In genomic region chr1:1687846-1688245, GRCh38 we compare ENCODE assay signal across 1 cellular context.
TF ChIP-seq lines count a peak whose summit lies in the region.

No MANE protein-coding gene starts in this region.

TF ChIP-seq in IMR-90, 13 proteins besides CTCF, POLR2A, EP300 and RAD21 (continued from another document):
- TF ChIP-seq MXI1 (IDR thresholded peaks at IDR 0.05; ENCODE audit: borderline replicate concordance, low read depth, low read length): no peak
- TF ChIP-seq FOS (IDR thresholded peaks at IDR 0.05; ENCODE audit: low read depth, low read length): no peak
- no peak for TF ChIP-seq USF2 (IDR thresholded peaks at IDR 0.05; ENCODE audit: low read depth, low read length)
- no peak for TF ChIP-seq CHD1 (IDR thresholded peaks at IDR 0.05; ENCODE audit: low read depth, low read length)
- TF ChIP-seq ELK1 (IDR thresholded peaks at IDR 0.05; ENCODE audit: borderline replicate concordance, low read depth, low read length): no peak
- TF ChIP-seq MAFK (IDR thresholded peaks at IDR 0.05; ENCODE audit: low read depth, low read length): no peak
- no peak for TF ChIP-seq RCOR1 (IDR thresholded peaks at IDR 0.05; ENCODE audit: insufficient replicate concordance, low read length)
TF ChIP-seq in IMR-90: peak in this region for 0.
